Comparison of ENCODE assay signal across 18 cellular contexts in genomic region chr3:151969026-151969658, GRCh38.
"Had no signal": no experiment of that assay in that cellular context is flagged by ENCODE, and none has a peak within 500 bp of the region (broad histone marks: within the 10 kb centered on the region; RNA-seq: fewer than 3 reads in every experiment).

No MANE protein-coding gene starts in this region.

- H3K27me3 ChIP-seq: ascending aorta, esophagus squamous epithelium had no signal

- H3K27ac ChIP-seq: ascending aorta, esophagus squamous epithelium, lower lobe of right lung, WERI-Rb-1 had no signal

- H3K4me1 ChIP-seq: lower lobe of right lung had no signal

- FAIRE-seq: bronchial epithelial cell, colon had no signal

- ATAC-seq: activated naive CD8-positive, alpha-beta T cell treated with anti-CD3 and anti-CD28 coated beads, Interleukin-2, amount 50 U/mL, for 24 hours; lower lobe of right lung; mucosa of descending colon; naive thymus-derived CD8-positive, alpha-beta T cell; right cardiac atrium; T-cell had no signal

- H3K4me3 ChIP-seq: ascending aorta, esophagus squamous epithelium, lower lobe of right lung, mucosa of descending colon had no signal

- DNase-seq: activated CD4-positive, alpha-beta T cell treated with anti-CD3 and anti-CD28 coated beads for 4 hours; activated naive CD4-positive, alpha-beta T cell treated with Interleukin-2 at 50 U/mL for 16 hours; activated naive CD8-positive, alpha-beta T cell treated with anti-CD3 and anti-CD28 coated beads, Interleukin-2, amount 50 U/mL, for 24 hours; esophagus squamous epithelium; foreskin melanocyte; head of caudate nucleus; lower lobe of right lung; mucosa of descending colon; naive thymus-derived CD8-positive, alpha-beta T cell; right cardiac atrium; stimulated activated CD4-positive, alpha-beta T cell treated with anti-CD3 and anti-CD28 coated beads, Interleukin-2, amount 100 ng/mL, for 24 hours; stimulated activated naive CD4-positive, alpha-beta T cell; T-cell; trophoblast cell; WERI-Rb-1 had no signal

- H3K9me3 ChIP-seq: ascending aorta, esophagus squamous epithelium, lower lobe of right lung, mucosa of descending colon had no signal

- H3K36me3 ChIP-seq: ascending aorta, esophagus squamous epithelium, lower lobe of right lung, WERI-Rb-1 had no signal
